ENCODE assay signal across 7 cellular contexts in genomic region chr10:11197266-11197712, GRCh38.
DNase-seq lines count a peak whose midpoint lies in the region; ATAC-seq lines count a peak whose summit lies in the region.

No MANE protein-coding gene starts in this region.

- DNase-seq in NCI-H146 treated with DMSO at 0.1 percent for 48 hours (lab: John Stamatoyannopoulos, UW; ENCODE audit: unreplicated experiment): peak; percentile 63
- peak; percentile 56 for DNase-seq in left ventricle myocardium superior
- no peak for DNase-seq in mesenteric fat pad (ENCODE audit: low spot score)
- no peak for DNase-seq in HPDE6-E6E7 (ENCODE audit: extremely low spot score)
- DNase-seq in retina: no peak

- intact Hi-C loops in left ventricle myocardium superior (cut with micrococcal nuclease): no loop called here

- ATAC-seq in GM18873 (IDR thresholded peaks at IDR 0.05; ENCODE audit: low FRiP score, unreplicated experiment) (peak; percentile 58), HG02571 (IDR thresholded peaks at IDR 0.05; ENCODE audit: unreplicated experiment) (peak; percentile 54), left ventricle myocardium superior (peak; percentile 80)

Comparison
In these comparisons a context has a peak if more than half of its experiments do, and no peak if none do; other contexts are left out.
1. DNase-seq: peak in NCI-H146 treated with DMSO at 0.1 percent for 48 hours (single experiment) and left ventricle myocardium superior (single experiment); none in mesenteric fat pad (single experiment), HPDE6-E6E7 (single experiment) and retina (single experiment).
2. Peak in every context shown above with its lines, with median percentiles within 50 percentile points of each other: ATAC-seq.